In genomic region chr6:120395330-120395729, GRCh38 we compare ENCODE assay signal across 7 cellular contexts.
"Had no signal": no experiment of that assay in that cellular context is flagged by ENCODE, and none has a peak within 500 bp of the region (broad histone marks: within the 10 kb centered on the region; RNA-seq: fewer than 3 reads in every experiment).

No MANE protein-coding gene starts in this region.

- ATAC-seq: GM12878 had no signal

- DNase-seq: GDM1, GF-D8 had no signal

- FAIRE-seq: GM12878, GM12891, GM12892, GM18507, GM19239 had no signal

- H3K4me3 ChIP-seq: GM12878 had no signal
